Comparison of ENCODE assay signal across 22 cellular contexts in the genomic region with DNA sequence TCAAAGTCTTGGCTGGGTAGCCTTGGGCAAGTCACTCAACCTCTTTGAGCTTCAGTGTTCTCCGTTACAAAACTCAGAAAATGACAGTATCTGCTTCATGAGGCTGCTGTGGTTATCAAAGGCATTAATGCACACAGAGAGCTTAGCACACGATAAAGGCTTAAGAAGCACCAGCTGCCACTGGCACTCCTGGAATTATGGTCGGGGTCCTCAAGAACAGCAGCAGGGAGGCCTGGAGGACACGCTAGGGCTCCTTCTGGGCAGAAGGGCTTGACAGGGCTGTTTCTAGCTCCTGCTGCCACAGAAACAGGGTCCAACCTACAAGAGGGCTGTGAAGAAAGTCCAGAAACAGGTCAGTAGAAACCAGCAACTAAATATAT. TPM values are rescaled to one million over a fixed set of nuclear protein-coding genes. Genes with fewer than 3 reads are reported as not detected.
A peak's percentile ranks its signal among the peaks of the same experiment; 100 is the strongest.
DNase-seq lines count a peak whose midpoint lies in the region; ATAC-seq and TF ChIP-seq lines count a peak whose summit lies in the region.
"Had no signal": no experiment of that assay in that cellular context is flagged by ENCODE, and none has a peak within 500 bp of the region (broad histone marks: within the 10 kb centered on the region; RNA-seq: fewer than 3 reads in every experiment).

No MANE protein-coding gene starts in this region.

- no peak overlapping the region for H3K4me2 ChIP-seq in neuronal stem cell (ENCODE audit: insufficient read depth, low read length, poor library complexity, severe bottlenecking)
- H3K4me2 ChIP-seq: A549, KMS-11, PC-9 had no signal

- H3K27ac Mint-ChIP-seq in T-helper 17 cell (peak overlapping the region; percentile 14), endodermal cell (peak overlapping the region; percentile 82), Calu3 (ENCODE audit: unreplicated experiment) (no peak overlapping the region)

- H4K8ac ChIP-seq in neuronal stem cell (ENCODE audit: low read depth, low read length), result no peak overlapping the region

- H3K18ac ChIP-seq in neuronal stem cell (ENCODE audit: low read length), result peak overlapping the region; percentile 76

- no peak for ATAC-seq in T-helper 17 cell
- no peak for ATAC-seq in HG03354 (IDR thresholded peaks at IDR 0.05; ENCODE audit: poor library complexity, severe bottlenecking, unreplicated experiment)
- ATAC-seq: A549 had no signal

- H3K27me3 ChIP-seq in HUES48 (ENCODE audit: control insufficient read depth, insufficient read depth, low read length) (no peaks in the 10 kb centered on the region), endodermal cell (ENCODE audit: control insufficient read depth, insufficient read depth, low read length, poor library complexity, severe bottlenecking) (no peaks in the 10 kb centered on the region), neuronal stem cell (ENCODE audit: control insufficient read depth in 3 of 3, insufficient read depth in 3 of 3, low read depth in 1 of 3, low read length in 3 of 3) (no peaks in the 10 kb centered on the region)
- H3K27me3 ChIP-seq: BE2C had no signal

- no peak overlapping the region for H4K91ac ChIP-seq in neuronal stem cell (ENCODE audit: low read depth, low read length, poor library complexity)

- no TSS peak for BruUV-seq in Calu3 (replicated peaks; lab: Mats Ljungman, UMichigan)

- H3K9me3 Mint-ChIP-seq in endodermal cell, result no peaks in the 10 kb centered on the region
- no peaks in the 10 kb centered on the region for H3K9me3 Mint-ChIP-seq in Calu3 (ENCODE audit: low read depth, unreplicated experiment)
- H3K9me3 Mint-ChIP-seq: CD4-positive, CD25-positive, alpha-beta regulatory T cell had no signal

- H3K4me3 ChIP-seq in HUES48 (ENCODE audit: low read depth, low read length) (no peak overlapping the region), endodermal cell (ENCODE audit: low read length) (no peak overlapping the region), neuronal stem cell (ENCODE audit: low read length in 2 of 2) (no peak overlapping the region)
- H3K4me3 ChIP-seq: A549, PC-9 had no signal

- peaks cover 4% of the 10 kb centered on the region; the same call in 1 of the 2 replicates for H3K4me1 ChIP-seq in HUES48 (ENCODE audit: control insufficient read depth, insufficient read depth, low read length)
- H3K4me1 ChIP-seq in endodermal cell (ENCODE audit: control insufficient read depth, insufficient read depth, low read length), result peaks cover 37% of the 10 kb centered on the region
- peaks cover 28 to 35% of the 10 kb centered on the region in 2 donors for H3K4me1 ChIP-seq in neuronal stem cell (ENCODE audit: control insufficient read depth in 2 of 2, insufficient read depth in 1 of 2, low read depth in 1 of 2, low read length in 2 of 2)

- H3K36me3 Mint-ChIP-seq in T-helper 17 cell (ENCODE audit: low read depth) (no peaks in the 10 kb centered on the region), endodermal cell (ENCODE audit: low read depth) (peaks cover 27% of the 10 kb centered on the region), Calu3 (ENCODE audit: insufficient read depth, unreplicated experiment) (peaks cover 28% of the 10 kb centered on the region)

- H3K14ac ChIP-seq in neuronal stem cell (ENCODE audit: low read length), result no peak overlapping the region

- no peak overlapping the region for H2BK5ac ChIP-seq in neuronal stem cell (ENCODE audit: low read length)

- H3K9me3 ChIP-seq in HUES48 (ENCODE audit: control insufficient read depth, insufficient read depth, low read length), result no peaks in the 10 kb centered on the region
- H3K9me3 ChIP-seq in T-helper 17 cell (ENCODE audit: control insufficient read depth, low read length, poor library complexity, severe bottlenecking), result no peaks in the 10 kb centered on the region
- no peaks in the 10 kb centered on the region for H3K9me3 ChIP-seq in endodermal cell (ENCODE audit: control insufficient read depth, low read length)
- H3K9me3 ChIP-seq in neuronal stem cell (replicated peaks in 1 of 2; ENCODE audit: control insufficient read depth in 2 of 2, insufficient read depth in 1 of 2, low read depth in 1 of 2, low read length in 2 of 2), result peaks cover 0 to 2% of the 10 kb centered on the region in 2 donors
- H3K9me3 ChIP-seq: A549, BE2C had no signal

- H3K4me3 Mint-ChIP-seq in T-helper 17 cell (no peak overlapping the region), endodermal cell (peak overlapping the region; percentile 7), Calu3 (ENCODE audit: low read depth, unreplicated experiment) (no peak overlapping the region)
- H3K4me3 Mint-ChIP-seq: CD4-positive, CD25-positive, alpha-beta regulatory T cell had no signal

- H3K9ac ChIP-seq in HUES48 (ENCODE audit: low read depth, low read length) (no peak overlapping the region), endodermal cell (ENCODE audit: extremely low read depth, low read length, poor library complexity, severe bottlenecking) (no peak overlapping the region), neuronal stem cell (ENCODE audit: low read depth, low read length, poor library complexity) (no peak overlapping the region)
- H3K9ac ChIP-seq: KMS-11 had no signal

- H2AK5ac ChIP-seq in neuronal stem cell (ENCODE audit: low read depth, low read length), result peak overlapping the region; percentile 79

- H3K4me1 Mint-ChIP-seq in T-helper 17 cell (peaks cover 18% of the 10 kb centered on the region), endodermal cell (peaks cover 57% of the 10 kb centered on the region), Calu3 (ENCODE audit: low read depth, unreplicated experiment) (no peaks in the 10 kb centered on the region)

- no peak overlapping the region for H2AFZ ChIP-seq in neuronal stem cell (ENCODE audit: low read length)
- H2AFZ ChIP-seq: PC-9 had no signal

- peak overlapping the region; percentile 73 for H3K27ac ChIP-seq in HUES48 (ENCODE audit: low read depth, low read length)
- H3K27ac ChIP-seq in endodermal cell (ENCODE audit: low read depth, low read length), result peak overlapping the region; percentile 95
- peak overlapping the region; percentile 95 for H3K27ac ChIP-seq in neuronal stem cell (replicated peaks; ENCODE audit: low read length)
- H3K27ac ChIP-seq: A549, KMS-11, PC-9 had no signal

- H3K36me3 ChIP-seq in HUES48 (ENCODE audit: control insufficient read depth, insufficient read depth, low read length), result peaks cover 61% of the 10 kb centered on the region
- H3K36me3 ChIP-seq in endodermal cell (ENCODE audit: control insufficient read depth, insufficient read depth, low read length), result peaks cover 8% of the 10 kb centered on the region
- H3K36me3 ChIP-seq in neuronal stem cell (replicated peaks in 1 of 2; ENCODE audit: control insufficient read depth in 2 of 2, insufficient read depth in 2 of 2, low read length in 2 of 2), result peaks cover 16 to 58% of the 10 kb centered on the region in 2 donors

- intact Hi-C loops in Calu3 (cut with micrococcal nuclease; ENCODE audit: unreplicated experiment), result no loop called here

- DNase-seq in T-helper 17 cell (no peak), endodermal cell (no peak), neuronal stem cell (ENCODE audit: low spot score) (no peak), iPS-NIHi7 (ENCODE audit: extremely low spot score) (no peak), Calu3 (no peak), NCI-H1092 (lab: John Stamatoyannopoulos, UW) (no peak)
- DNase-seq: BE2C; CD4-positive, CD25-positive, alpha-beta regulatory T cell; DMS53; GF-D8; H7; NCI-H1105 treated with DMSO at 0.1 percent for 48 hours; NCI-H2081; NCI-H2171; NCI-H446; RPMI8226; SHP77 had no signal

- H2BK12ac ChIP-seq in neuronal stem cell (ENCODE audit: low read length), result no peak overlapping the region

- H3K27me3 Mint-ChIP-seq in T-helper 17 cell, result no peaks in the 10 kb centered on the region
- H3K27me3 Mint-ChIP-seq in endodermal cell (ENCODE audit: insufficient read depth), result no peaks in the 10 kb centered on the region
- no peaks in the 10 kb centered on the region for H3K27me3 Mint-ChIP-seq in Calu3 (ENCODE audit: unreplicated experiment)
- H3K27me3 Mint-ChIP-seq: CD4-positive, CD25-positive, alpha-beta regulatory T cell had no signal

- 88% methylated on average over 4 of the region's 4 CpGs for WGBS in endodermal cell (ENCODE audit: insufficient coverage in 1 of 2, insufficient read length in 1 of 2), 2 experiments
- no CpG with 5 or more reads among the region's 4 CpGs for WGBS in neuronal stem cell (ENCODE audit: extremely low coverage in 2 of 2, insufficient read length in 2 of 2, insufficient replicate concordance in 1 of 2), 2 donors

- H2BK15ac ChIP-seq in neuronal stem cell (ENCODE audit: low read length), result peak overlapping the region; percentile 18

- TF ChIP-seq CTCF in endodermal cell (conservative IDR thresholded peaks at IDR 0.05) (no peak), Calu3 (IDR thresholded peaks at IDR 0.05; ENCODE audit: unreplicated experiment) (no peak)

- no peaks in the 10 kb centered on the region for H3K79me1 ChIP-seq in neuronal stem cell (ENCODE audit: low read depth, low read length)

- no peak overlapping the region for H2BK120ac ChIP-seq in neuronal stem cell (ENCODE audit: low read depth, low read length)

- CTCF ChIA-PET in Calu3 (lab: Charles Lee), result interaction anchor here (1.4 kb wide), 1 partner anchor 9 kb away, joined by 3 read pairs; no protein-coding TSS in a partner anchor

- H3K23ac ChIP-seq in neuronal stem cell (ENCODE audit: low read depth, low read length, poor library complexity), result no peak overlapping the region

- no peak overlapping the region for H3K4ac ChIP-seq in neuronal stem cell (ENCODE audit: low read length)

RNA-seq across cellular contexts. Expression of gene LRP8, which starts 38.8 kb away (rescaled TPM):
- total RNA-seq in T-helper 17 cell (10 to 100 TPM; 15.1 to 18.6 TPM), endodermal cell (10 to 100 TPM; 29.1 to 39.6 TPM), Calu3 (2022) (84.1 and 104 TPM in 2 replicates)
- polyA plus RNA-seq in endodermal cell (2013, experiment 1 of 2), result 35.6 TPM
- polyA plus RNA-seq in endodermal cell (2013, experiment 2 of 2), result 29.0 TPM
- polyA plus RNA-seq in neuronal stem cell (2013, experiment 1 of 2), result 23.6 TPM
- polyA plus RNA-seq in neuronal stem cell (2013, experiment 2 of 2), result 22.6 TPM

RNA-seq across cellular contexts. Expression of gene MAGOH, which starts 50.7 kb away (rescaled TPM):
- total RNA-seq in T-helper 17 cell (10 to 100 TPM; 49.3 to 57.6 TPM), endodermal cell (10 to 100 TPM; 59.1 to 74.7 TPM), Calu3 (2022) (61.9 and 70.2 TPM in 2 replicates)
- 96.3 TPM for polyA plus RNA-seq in endodermal cell (2013, experiment 1 of 2)
- 78.8 TPM for polyA plus RNA-seq in endodermal cell (2013, experiment 2 of 2)
- 141 TPM for polyA plus RNA-seq in neuronal stem cell (2013, experiment 1 of 2)
- 139 TPM for polyA plus RNA-seq in neuronal stem cell (2013, experiment 2 of 2)
